In genomic region chr22:43798492-43798891, GRCh38 we compare ENCODE assay signal across 16 cellular contexts. TPM values are rescaled to one million over a fixed set of nuclear protein-coding genes. Genes with fewer than 3 reads are reported as not detected.
DNase-seq lines count a peak whose midpoint lies in the region; ATAC-seq, FAIRE-seq and TF ChIP-seq lines count a peak whose summit lies in the region.
"Had no signal": no experiment of that assay in that cellular context is flagged by ENCODE, and none has a peak within 500 bp of the region (broad histone marks: within the 10 kb centered on the region; RNA-seq: fewer than 3 reads in every experiment).

No MANE protein-coding gene starts in this region.

- POLR2A ChIA-PET in activated CD8-positive, alpha-beta T cell treated with anti-CD3 and anti-CD28 coated beads, Interleukin-2, amount 10 ng/mL, durations not matched to agents 7 days and 5 days (lab: Charles Lee): no interaction called here

- H3K4me3 ChIP-seq in Karpas-422 (ENCODE audit: low read length) (no peak overlapping the region), kidney epithelial cell (ENCODE audit: low read depth, low read length) (no peak overlapping the region)
- H3K4me3 ChIP-seq: psoas muscle, thoracic aorta had no signal

- DNase-seq in GM12892 (ENCODE audit: insufficient read length) (no peak), GM20000 (ENCODE audit: low spot score) (peak; percentile 54), Karpas-422 (peak; percentile 67), kidney epithelial cell (ENCODE audit: low read depth) (peak; percentile 74), NCI-H1436 treated with DMSO at 0.1 percent for 48 hours (lab: John Stamatoyannopoulos, UW) (no peak), C1 segment of cervical spinal cord (lab: John Stamatoyannopoulos, UW) (no peak), COR-L47 (lab: John Stamatoyannopoulos, UW) (no peak)
- DNase-seq in activated CD8-positive, alpha-beta T cell treated with anti-CD3 and anti-CD28 coated beads, Interleukin-2, amount 10 ng/mL, durations not matched to agents 7 days and 5 days: no peak
- DNase-seq: activated naive CD4-positive, alpha-beta T cell treated with anti-CD3 and anti-CD28 coated beads for 36 hours; brain microvascular endothelial cell; naive thymus-derived CD4-positive, alpha-beta T cell; NCI-H1092 treated with DMSO at 0.1 percent for 48 hours; NCI-H345; psoas muscle had no signal

- H3K27me3 Mint-ChIP-seq in activated CD8-positive, alpha-beta T cell treated with anti-CD3 and anti-CD28 coated beads, Interleukin-2, amount 10 ng/mL, durations not matched to agents 7 days and 5 days (ENCODE audit: low read depth): peaks cover 13% of the 10 kb centered on the region

- no peak for TF ChIP-seq POLR2A in GM12892 (IDR thresholded peaks at IDR 0.05; ENCODE audit: low read depth, low read length)

- H3K4me3 Mint-ChIP-seq in activated CD8-positive, alpha-beta T cell treated with anti-CD3 and anti-CD28 coated beads, Interleukin-2, amount 10 ng/mL, durations not matched to agents 7 days and 5 days: no peak overlapping the region
- H3K4me3 Mint-ChIP-seq: activated naive CD4-positive, alpha-beta T cell treated with anti-CD3 and anti-CD28 coated beads for 36 hours; naive thymus-derived CD4-positive, alpha-beta T cell; WTC11 had no signal

- no peaks in the 10 kb centered on the region for H3K9me2 ChIP-seq in Karpas-422 (replicated peaks; ENCODE audit: insufficient read depth, low read length)

- H3K36me3 Mint-ChIP-seq in activated CD8-positive, alpha-beta T cell treated with anti-CD3 and anti-CD28 coated beads, Interleukin-2, amount 10 ng/mL, durations not matched to agents 7 days and 5 days (ENCODE audit: low read depth): no peaks in the 10 kb centered on the region
- H3K36me3 Mint-ChIP-seq: WTC11 had no signal

- H3K79me2 ChIP-seq in Karpas-422 (ENCODE audit: low read length): no peaks in the 10 kb centered on the region

- no peak for ATAC-seq in activated CD8-positive, alpha-beta T cell treated with anti-CD3 and anti-CD28 coated beads, Interleukin-2, amount 10 ng/mL, durations not matched to agents 7 days and 5 days
- ATAC-seq: naive thymus-derived CD4-positive, alpha-beta T cell; psoas muscle; WTC11 had no signal

- H3K9me3 ChIP-seq in Karpas-422 (ENCODE audit: low read length): no peaks in the 10 kb centered on the region
- H3K9me3 ChIP-seq: psoas muscle had no signal

- H3K4me1 ChIP-seq in Karpas-422 (ENCODE audit: low read length): peaks cover 8% of the 10 kb centered on the region
- H3K4me1 ChIP-seq: psoas muscle had no signal

- H3K4me1 Mint-ChIP-seq in activated CD8-positive, alpha-beta T cell treated with anti-CD3 and anti-CD28 coated beads, Interleukin-2, amount 10 ng/mL, durations not matched to agents 7 days and 5 days (ENCODE audit: low read depth): no peaks in the 10 kb centered on the region
- H3K4me1 Mint-ChIP-seq: naive thymus-derived CD4-positive, alpha-beta T cell had no signal

- no peaks in the 10 kb centered on the region for H4K20me1 ChIP-seq in Karpas-422 (ENCODE audit: insufficient read depth, low read depth, low read length)

- no peak overlapping the region for H3K9ac ChIP-seq in Karpas-422 (ENCODE audit: low read length)

- no peak overlapping the region for H3K4me2 ChIP-seq in Karpas-422 (ENCODE audit: low read depth, low read length, poor library complexity, severe bottlenecking)

- H2AFZ ChIP-seq in Karpas-422 (ENCODE audit: low read length): no peak overlapping the region

- TF ChIP-seq CTCF in GM20000 (IDR thresholded peaks at IDR 0.05; ENCODE audit: extremely low read depth, missing control alignments) (no peak), kidney epithelial cell (IDR thresholded peaks at IDR 0.05; ENCODE audit: insufficient read depth, low read length, poor library complexity, severe bottlenecking) (no peak)

- H3K27ac ChIP-seq in Karpas-422 (ENCODE audit: low read length): no peak overlapping the region
- H3K27ac ChIP-seq: brain microvascular endothelial cell, psoas muscle, thoracic aorta had no signal

- CTCF ChIA-PET in activated CD8-positive, alpha-beta T cell treated with anti-CD3 and anti-CD28 coated beads, Interleukin-2, amount 10 ng/mL, durations not matched to agents 7 days and 5 days (lab: Charles Lee): no interaction called here

- H3K27me3 ChIP-seq in Karpas-422 (ENCODE audit: low read length): no peaks in the 10 kb centered on the region
- H3K27me3 ChIP-seq in kidney epithelial cell (ENCODE audit: control insufficient read depth, insufficient read depth, low read length): no peaks in the 10 kb centered on the region
- H3K27me3 ChIP-seq: brain microvascular endothelial cell had no signal

- H3K36me3 ChIP-seq in Karpas-422 (ENCODE audit: insufficient read depth, low read length) (no peaks in the 10 kb centered on the region), kidney epithelial cell (ENCODE audit: control insufficient read depth, insufficient read depth, low read length) (no peaks in the 10 kb centered on the region)
- H3K36me3 ChIP-seq: brain microvascular endothelial cell, thoracic aorta had no signal

- no peak overlapping the region for H3K27ac Mint-ChIP-seq in activated CD8-positive, alpha-beta T cell treated with anti-CD3 and anti-CD28 coated beads, Interleukin-2, amount 10 ng/mL, durations not matched to agents 7 days and 5 days
- H3K27ac Mint-ChIP-seq: activated naive CD4-positive, alpha-beta T cell treated with anti-CD3 and anti-CD28 coated beads for 36 hours; naive thymus-derived CD4-positive, alpha-beta T cell; WTC11 had no signal

- peak; percentile 76 for FAIRE-seq in GM12892 (lab: Jason Lieb, UNC)

- H3K9me3 Mint-ChIP-seq in activated CD8-positive, alpha-beta T cell treated with anti-CD3 and anti-CD28 coated beads, Interleukin-2, amount 10 ng/mL, durations not matched to agents 7 days and 5 days (ENCODE audit: insufficient read depth): peaks cover 8% of the 10 kb centered on the region

RNA-seq across cellular contexts. Expression of gene EFCAB6, which starts 13.6 kb away (rescaled TPM):
- polyA plus RNA-seq in GM12892 (2012; ENCODE audit: missing spikeins): 0.25 TPM
- 0.47 TPM in 1 of 2 replicates, not detected in the other for total RNA-seq in Karpas-422 (2014; rRNA removed; shearing (Covaris generic); ENCODE audit: low replicate concordance)
- 1.7 and 2.3 TPM in 2 replicates for total RNA-seq in kidney epithelial cell
- under 1 TPM; 0.26 to 0.39 TPM for total RNA-seq in activated CD8-positive, alpha-beta T cell treated with anti-CD3 and anti-CD28 coated beads, Interleukin-2, amount 10 ng/mL, durations not matched to agents 7 days and 5 days

Comparison
In these comparisons a context has a peak if more than half of its experiments do, and no peak if none do; other contexts are left out.
1. DNase-seq: peak in GM20000 (single experiment), Karpas-422 (single experiment) and kidney epithelial cell (single experiment); none in GM12892 (single experiment), activated CD8-positive, alpha-beta T cell treated with anti-CD3 and anti-CD28 coated beads, Interleukin-2, amount 10 ng/mL, durations not matched to agents 7 days and 5 days (single experiment), NCI-H1436 treated with DMSO at 0.1 percent for 48 hours (single experiment), C1 segment of cervical spinal cord (0 of 14) and COR-L47 (single experiment).